ENCODE assay signal across 11 cellular contexts in the genomic region with DNA sequence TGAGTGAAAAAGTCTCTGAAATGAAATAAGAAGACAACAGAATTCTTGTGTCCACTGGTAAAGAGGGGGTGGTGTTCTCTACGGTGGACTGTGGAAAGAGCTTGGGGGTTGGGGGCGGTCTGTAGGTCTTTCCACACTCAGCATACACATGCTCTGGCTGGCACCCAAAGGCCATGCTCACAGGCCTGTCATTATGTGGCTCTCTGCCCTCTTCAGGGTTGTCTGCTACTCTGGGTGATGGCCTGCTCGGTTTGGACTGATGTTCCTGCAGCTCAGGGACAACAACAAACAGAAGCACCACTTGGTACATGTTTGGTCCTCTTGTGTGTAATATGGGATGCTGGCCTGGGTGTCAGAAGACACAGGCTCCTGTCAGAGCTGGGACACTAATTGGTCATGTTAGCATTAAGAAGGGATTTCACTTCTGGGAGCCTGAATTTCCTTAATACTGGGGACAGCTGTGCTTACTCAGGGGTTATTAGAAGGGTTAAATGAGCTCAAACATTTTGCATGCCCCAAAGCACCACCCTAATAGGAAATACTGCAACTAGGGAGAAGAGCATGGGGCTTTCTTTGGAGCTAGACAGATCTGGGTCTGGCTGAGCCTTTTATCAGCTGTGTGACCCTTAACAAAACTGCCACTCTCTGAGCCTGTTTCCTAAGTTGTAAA. TPM values are rescaled to one million over a fixed set of nuclear protein-coding genes. Genes with fewer than 3 reads are reported as not detected.
DNase-seq lines count a peak whose midpoint lies in the region; ATAC-seq and TF ChIP-seq lines count a peak whose summit lies in the region.
"Had no signal": no experiment of that assay in that cellular context is flagged by ENCODE, and none has a peak within 500 bp of the region (broad histone marks: within the 10 kb centered on the region; RNA-seq: fewer than 3 reads in every experiment).

No MANE protein-coding gene starts in this region.

- H3K9me3 ChIP-seq in lower lobe of right lung (no peaks in the 10 kb centered on the region), tibial nerve (no peaks in the 10 kb centered on the region)

- peak in 1 of 2 donors; percentile 18 for ATAC-seq in lower lobe of right lung

- H3K36me3 ChIP-seq in lower lobe of right lung (peaks cover 5% of the 10 kb centered on the region), tibial nerve (peaks cover 0 to 6% (median 0%) of the 10 kb centered on the region in 3 donors)

- H3K9me3 Mint-ChIP-seq in chondrocyte (ENCODE audit: low read depth), result no peaks in the 10 kb centered on the region

- H3K27ac ChIP-seq in lower lobe of right lung, result peak overlapping the region; percentile 73
- peak overlapping the region; percentile 73 to 88 (median 82) for H3K27ac ChIP-seq in tibial nerve

- 23 to 25% methylated on average over 3 of the region's 3 CpGs for WGBS in tibial nerve, 2 donors

- H3K4me1 ChIP-seq in lower lobe of right lung (peaks cover 63% of the 10 kb centered on the region), tibial nerve (peaks cover 5 to 74% (median 47%) of the 10 kb centered on the region in 4 donors)

- peaks cover 82% of the 10 kb centered on the region for H3K4me1 Mint-ChIP-seq in chondrocyte (ENCODE audit: low read depth)

- H3K27me3 ChIP-seq in lower lobe of right lung (ENCODE audit: low read depth) (no peaks in the 10 kb centered on the region), tibial nerve (no peaks in the 10 kb centered on the region)

- H3K4me3 ChIP-seq in lower lobe of right lung (no peak overlapping the region), tibial nerve (no peak overlapping the region)

- intact Hi-C loops in lower lobe of right lung (cut with DNase I), result loop anchor here (5.0 kb wide), 1 partner anchor 136 kb away; no protein-coding TSS in a partner anchor

- H3K4me3 Mint-ChIP-seq in chondrocyte (ENCODE audit: unreplicated experiment), result no peak overlapping the region

- H3K27ac Mint-ChIP-seq in chondrocyte (ENCODE audit: unreplicated experiment), result peak overlapping the region; percentile 94

- no peak for TF ChIP-seq POLR2A in tibial nerve (IDR thresholded peaks at IDR 0.05)

- TF ChIP-seq CTCF in chondrocyte (IDR thresholded peaks at IDR 0.05) (no peak), lower lobe of right lung (IDR thresholded peaks at IDR 0.05) (no peak), tibial nerve (IDR thresholded peaks at IDR 0.05) (no peak)

- TF ChIP-seq EP300 in tibial nerve (IDR thresholded peaks at IDR 0.05), result peak in 1 of 2 donors; percentile 49

- no peaks in the 10 kb centered on the region for H3K27me3 Mint-ChIP-seq in chondrocyte (ENCODE audit: low read depth)

- DNase-seq in NCI-H524 (lab: John Stamatoyannopoulos, UW) (peak; percentile 69 to 91), chondrocyte (ENCODE audit: low spot score) (no peak), lower lobe of right lung (no peak), tibial nerve (ENCODE audit: low spot score in 2 of 2) (peak in 1 of 2 donors; percentile 43), NOMO-1 treated with dmso at 0.1 percent for 144 hours (lab: John Stamatoyannopoulos, UW; ENCODE audit: unreplicated experiment) (no peak), NOMO-1 treated with DMSO at 0.1 percent for 48 hours (lab: John Stamatoyannopoulos, UW; ENCODE audit: unreplicated experiment) (no peak), activated gamma-delta T cell (lab: John Stamatoyannopoulos, UW) (no peak)
- DNase-seq: effector memory CD4-positive, alpha-beta T cell; occipital lobe; stimulated activated naive CD4-positive, alpha-beta T cell treated with Interleukin-2 at 50 U/mL for 16 hours had no signal

- peaks cover 6% of the 10 kb centered on the region for H3K36me3 Mint-ChIP-seq in chondrocyte (ENCODE audit: low read depth)

RNA-seq across cellular contexts. Expression of a gene that starts 32.8 kb away (rescaled TPM):
- total RNA-seq in chondrocyte (2.2 to 3.2 TPM (median 2.9 TPM) in 3 replicates), lower lobe of right lung (59.9 TPM), tibial nerve (10 to 100 TPM in 2 of 4 donors, 1 to 10 TPM in 2; 4.5 to 15.1 (median 9.2) TPM)
- total RNA-seq: NCI-H460 had no signal

Comparison
In these comparisons a context has a peak if more than half of its experiments do, and no peak if none do; other contexts are left out.
1. DNase-seq: peak in NCI-H524 (2 of 2); none in chondrocyte (single experiment), lower lobe of right lung (single experiment), NOMO-1 treated with dmso at 0.1 percent for 144 hours (single experiment), NOMO-1 treated with DMSO at 0.1 percent for 48 hours (single experiment) and activated gamma-delta T cell (single experiment).